8 cellular contexts compared by ENCODE assay signal in the genomic region with DNA sequence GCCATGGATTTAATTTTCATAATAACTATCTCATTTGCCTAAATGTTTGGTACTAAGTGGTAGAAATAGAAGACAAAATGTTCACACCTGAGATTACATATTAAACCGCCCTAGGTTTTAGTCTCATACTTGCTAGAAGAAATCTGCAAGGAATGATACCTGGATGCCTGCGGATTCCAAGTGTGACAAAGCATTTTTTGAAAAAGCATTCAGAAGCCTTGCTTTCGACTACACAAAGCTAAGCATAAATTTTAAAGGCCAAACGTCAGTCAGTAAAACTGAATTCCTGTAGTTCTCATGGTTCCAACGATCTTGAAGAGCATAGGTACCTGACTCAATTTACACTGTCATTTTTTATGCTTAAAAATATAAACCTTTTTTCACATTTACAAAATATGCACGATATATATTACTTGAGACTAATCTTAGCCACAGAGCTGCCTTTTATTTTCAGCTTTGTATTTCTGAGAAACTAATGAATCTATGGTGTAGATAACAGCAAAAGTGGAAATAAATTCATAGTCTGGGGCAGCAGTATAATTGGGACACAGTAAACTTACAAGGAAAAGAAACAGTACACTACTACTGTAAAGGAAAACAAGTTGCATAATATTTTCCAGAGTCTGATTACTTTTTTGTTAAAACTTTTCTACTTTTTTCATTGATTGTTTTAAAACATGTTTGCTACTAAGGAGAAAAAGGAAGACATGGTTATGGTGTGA. TPM values are rescaled to one million over a fixed set of nuclear protein-coding genes. Genes with fewer than 3 reads are reported as not detected.
DNase-seq lines count a peak whose midpoint lies in the region; ATAC-seq, FAIRE-seq and TF ChIP-seq lines count a peak whose summit lies in the region.

No MANE protein-coding gene starts in this region.

- no peaks in the 10 kb centered on the region for H3K36me3 ChIP-seq in KMS-11 (ENCODE audit: insufficient read depth)
- no peaks in the 10 kb centered on the region for H3K36me3 ChIP-seq in K562 (ENCODE audit: control insufficient read depth, insufficient read depth, low read length)

- H3K27ac Mint-ChIP-seq in CD14-positive monocyte: peak overlapping the region in 3 of 7 donors; percentile 13 to 90 (median 75)
- H3K27ac Mint-ChIP-seq in neural crest cell (ENCODE audit: unreplicated experiment): no peak overlapping the region

- H3K9me1 ChIP-seq in K562 (ENCODE audit: control insufficient read depth, insufficient read depth, low read length): no peaks in the 10 kb centered on the region

- BruUV-seq in K562 (replicated peaks; lab: Mats Ljungman, UMichigan): no TSS peak

- no peaks in the 10 kb centered on the region for H4K20me1 ChIP-seq in KMS-11 (ENCODE audit: insufficient read depth)
- H4K20me1 ChIP-seq in K562 (replicated peaks; ENCODE audit: control insufficient read depth, insufficient read depth, low read length): no peaks in the 10 kb centered on the region

- H3K36me3 Mint-ChIP-seq in CD14-positive monocyte (no peaks in the 10 kb centered on the region), neural crest cell (ENCODE audit: low read depth) (no peaks in the 10 kb centered on the region)

- ATAC-seq in K562: no peak

- H3K9me3 ChIP-seq in K562 (replicated peaks; ENCODE audit: control insufficient read depth, insufficient read depth, low read depth, low read length): no peaks in the 10 kb centered on the region

- intact Hi-C loops in CD14-positive monocyte (cut with micrococcal nuclease): loop anchor here (5.0 to 10.0 kb wide), 2 partner anchors 43 to 46 kb away; no protein-coding TSS in a partner anchor
- intact Hi-C loops in K562 (cut with micrococcal nuclease): loop anchor here (2.0 kb wide), 1 partner anchor 28 kb away; a partner anchor contains a TSS

- H3K4me3 ChIP-seq in KMS-11 (IDR thresholded peaks at IDR 0.05; ENCODE audit: insufficient read depth, low read depth, low read length) (no peak overlapping the region), K562 (peak overlapping the region; percentile 45)

- DNase-seq in CD14-positive monocyte (ENCODE audit: low spot score) (no peak), K562 (ENCODE audit: extremely low read depth in 1 of 4, low spot score in 3 of 4) (peak in 1 of 4 experiments; percentile 38), neural crest cell (ENCODE audit: low read depth, low spot score) (no peak), amniotic stem cell (lab: John Stamatoyannopoulos, UW) (no peak), dedifferentiated amniotic fluid mesenchymal stem cell (ENCODE audit: extremely low spot score) (no peak), NCI-H774 (lab: John Stamatoyannopoulos, UW) (no peak), caudate nucleus (lab: John Stamatoyannopoulos, UW) (no peak)

- H3K27ac ChIP-seq in KMS-11: peak overlapping the region; percentile 76
- peak overlapping the region; percentile 68 for H3K27ac ChIP-seq in K562 (ENCODE audit: extremely low read depth, low read depth, low read length)
- H3K27ac ChIP-seq in caudate nucleus (ENCODE audit: low read depth, low read length): no peak overlapping the region

- TF ChIP-seq CTCF in CD14-positive monocyte (IDR thresholded peaks at IDR 0.05): no peak
- TF ChIP-seq CTCF in KMS-11 (conservative IDR thresholded peaks at IDR 0.05; ENCODE audit: low read depth, low read length): no peak
- no peak for TF ChIP-seq CTCF in K562 (IDR thresholded peaks at IDR 0.05 in 2 of 3, conservative IDR thresholded peaks at IDR 0.05 in 1 of 3; ENCODE audit: insufficient read depth in 2 of 3, low read depth in 1 of 3, low read length in 3 of 3)
- TF ChIP-seq CTCF in neural crest cell (conservative IDR thresholded peaks at IDR 0.05): no peak

- peak overlapping the region; percentile 87 to 98 for H3K4me3 Mint-ChIP-seq in CD14-positive monocyte
- H3K4me3 Mint-ChIP-seq in neural crest cell: peak overlapping the region; percentile 85

- H3K4me2 ChIP-seq in KMS-11: peak overlapping the region; percentile 93
- H3K4me2 ChIP-seq in K562 (ENCODE audit: insufficient read depth, low read length): peak overlapping the region; percentile 77

- POLR2A ChIA-PET in K562 (lab: Yijun Ruan, JAX): interaction anchor here (1.1 to 1.2 kb wide), 2 partner anchors 11 to 17 kb away, joined by 4 read pairs; no protein-coding TSS in a partner anchor

- 0% methylated on average over 6 of the region's 6 CpGs for WGBS in K562 (ENCODE audit: insufficient coverage, low coverage, missing lambda C conversion rate)

- no peak for TF ChIP-seq POLR2A in K562 (conservative IDR thresholded peaks at IDR 0.05)

- no peaks in the 10 kb centered on the region for H3K79me2 ChIP-seq in KMS-11 (ENCODE audit: insufficient read depth, low read depth)
- H3K79me2 ChIP-seq in K562 (ENCODE audit: control insufficient read depth, insufficient read depth, low read length): no peaks in the 10 kb centered on the region

- peak overlapping the region; percentile 72; the same call in 1 of the 2 replicates for H3K9ac ChIP-seq in KMS-11
- H3K9ac ChIP-seq in K562 (ENCODE audit: insufficient read depth in 1 of 2, low read depth in 2 of 2, low read length in 2 of 2): peak overlapping the region in 1 of 2 experiments; percentile 56; a peak in 2 of 4 replicates

- in situ Hi-C loops in K562 (cut with MboI): no loop called here

- H3K27me3 Mint-ChIP-seq in CD14-positive monocyte (ENCODE audit: low read depth in 3 of 3) (no peaks in the 10 kb centered on the region), neural crest cell (ENCODE audit: low read depth) (peaks cover 4% of the 10 kb centered on the region)

- no peak for TF ChIP-seq EP300 in K562 (IDR thresholded peaks at IDR 0.05; ENCODE audit: low read length)

- no peak for TF ChIP-seq RAD21 in K562 (CRISPR knock-in tag; conservative IDR thresholded peaks at IDR 0.05 in 1 of 2, IDR thresholded peaks at IDR 0.05 in 1 of 2)

- H3K4me1 Mint-ChIP-seq in CD14-positive monocyte: peaks cover 23% of the 10 kb centered on the region
- peaks cover 39% of the 10 kb centered on the region for H3K4me1 Mint-ChIP-seq in neural crest cell

- H2AFZ ChIP-seq in KMS-11 (ENCODE audit: low read depth) (peak overlapping the region; percentile 96), K562 (ENCODE audit: low read depth, low read length) (peak overlapping the region; percentile 95)

- H3K9me3 Mint-ChIP-seq in CD14-positive monocyte (peaks cover 0 to 3% (median 0%) of the 10 kb centered on the region in 7 donors), neural crest cell (no peaks in the 10 kb centered on the region)

- peak; percentile 29 for FAIRE-seq in K562 (lab: Jason Lieb, UNC)

- H3K4me1 ChIP-seq in KMS-11 (ENCODE audit: low read depth, poor library complexity, severe bottlenecking): peaks cover 16% of the 10 kb centered on the region
- peaks cover 5 to 6% of the 10 kb centered on the region in 2 experiments; a peak in 3 of 5 replicates for H3K4me1 ChIP-seq in K562 (replicated peaks in 1 of 2; ENCODE audit: control insufficient read depth in 2 of 2, insufficient read depth in 2 of 2, low read length in 2 of 2)

- CTCF ChIA-PET in K562 (lab: Yijun Ruan, JAX; ENCODE audit: low intra/inter-chr PET ratio): no interaction called here

- no peaks in the 10 kb centered on the region for H3K27me3 ChIP-seq in KMS-11 (ENCODE audit: insufficient read depth, low read depth)
- no peaks in the 10 kb centered on the region for H3K27me3 ChIP-seq in K562 (ENCODE audit: control insufficient read depth in 2 of 2, insufficient read depth in 2 of 2, low read length in 2 of 2)

TF ChIP-seq in K562, 482 proteins besides CTCF, POLR2A, EP300 and RAD21 (continues in another document):
- no peak for TF ChIP-seq TAF1 (IDR thresholded peaks at IDR 0.05; ENCODE audit: control insufficient read depth, extremely low read depth, insufficient read depth, low read length, severe bottlenecking)
- no peak for TF ChIP-seq NR3C1 (CRISPR knock-in tag; IDR thresholded peaks at IDR 0.05)

RNA-seq across cellular contexts. Expression of a gene that starts 1.2 kb away (rescaled TPM):
- polyA plus RNA-seq in CD14-positive monocyte (not detected), K562 (2011; rRNA removed) (0.05 and 0.07 TPM in 2 replicates), K562 (2014; fragmentation: Illumina TruSeq; extraction: Trizol) (0.18 and 0.25 TPM in 2 replicates), K562 (2014; fragmentation: Nextera tagmentation; extraction: Ambion mirVana) (under 1 TPM; 0.21 to 0.25 TPM), K562 (2014; rRNA removed) (0.19 and 0.41 TPM in 2 replicates)
- total RNA-seq in K562 (2011; cell fraction: chromatin; rRNA removed; ENCODE audit: low replicate concordance): 0.28 TPM in 1 of 2 replicates, not detected in the other
- not detected in 2 replicates for total RNA-seq in K562 (2011; cell fraction: nucleolus; rRNA removed)
- total RNA-seq in K562 (2011; cell fraction: nucleoplasm; rRNA removed): not detected in 2 replicates
- total RNA-seq in K562 (2014; rRNA removed) (0.08 TPM in 1 of 2 replicates, not detected in the other), K562 (2014; rRNA removed; fragmentation: Illumina TruSeq; extraction: Trizol) (0.22 and 0.29 TPM in 2 replicates), K562 (2015; rRNA removed; fragmentation: Illumina TruSeq; extraction: Trizol) (0.11 and 0.22 TPM in 2 replicates), K562 (2021) (0.16 and 0.18 TPM in 2 replicates), neural crest cell (0.37 and 0.52 TPM in 2 replicates)
- polyA plus RNA-seq in K562 (2011; cell fraction: cytosol; rRNA removed): not detected in 2 replicates
- 0.14 and 0.17 TPM in 2 replicates for polyA plus RNA-seq in K562 (2011; cell fraction: nucleus; rRNA removed)
- 0.21 and 0.44 TPM in 2 replicates for polyA plus RNA-seq in K562 (2012)
- 0.09 TPM in 1 of 2 replicates, not detected in the other for polyA minus RNA-seq in K562 (2011; rRNA and poly(A)+ RNA removed)
- not detected in 2 replicates for polyA minus RNA-seq in K562 (2011; cell fraction: cytosol; rRNA and poly(A)+ RNA removed)
- polyA minus RNA-seq in K562 (2011; cell fraction: nucleus; rRNA and poly(A)+ RNA removed): 0.13 and 0.22 TPM in 2 replicates

RNA-seq across cellular contexts. Expression of a gene that starts 28.5 kb away (rescaled TPM):
- 1,000 to 10,000 TPM; 1,636 to 2,003 TPM for polyA plus RNA-seq in CD14-positive monocyte
- total RNA-seq in K562 (2011; cell fraction: chromatin; rRNA removed; ENCODE audit: low replicate concordance): 33.3 and 88.1 TPM in 2 replicates
- 20.0 and 28.2 TPM in 2 replicates for total RNA-seq in K562 (2011; cell fraction: nucleolus; rRNA removed)
- 41.3 and 46.6 TPM in 2 replicates for total RNA-seq in K562 (2011; cell fraction: nucleoplasm; rRNA removed)
- total RNA-seq in K562 (2014; rRNA removed): 120 and 126 TPM in 2 replicates
- total RNA-seq in K562 (2014; rRNA removed; fragmentation: Illumina TruSeq; extraction: Trizol): 179 and 208 TPM in 2 replicates
- total RNA-seq in K562 (2015; rRNA removed; fragmentation: Illumina TruSeq; extraction: Trizol): 212 and 222 TPM in 2 replicates
- 157 and 163 TPM in 2 replicates for total RNA-seq in K562 (2021)
- polyA plus RNA-seq in K562 (2011; rRNA removed): 148 and 250 TPM in 2 replicates
- polyA plus RNA-seq in K562 (2011; cell fraction: cytosol; rRNA removed): 50.2 and 172 TPM in 2 replicates
- 26.8 and 103 TPM in 2 replicates for polyA plus RNA-seq in K562 (2011; cell fraction: nucleus; rRNA removed)
- polyA plus RNA-seq in K562 (2012): 184 and 318 TPM in 2 replicates
- 213 and 230 TPM in 2 replicates for polyA plus RNA-seq in K562 (2014; fragmentation: Illumina TruSeq; extraction: Trizol)
- polyA plus RNA-seq in K562 (2014; fragmentation: Nextera tagmentation; extraction: Ambion mirVana): 100 to 1,000 TPM in 1 of 2 experiments, 10 to 100 TPM in 1; 83.0 to 255 TPM
- polyA plus RNA-seq in K562 (2014; rRNA removed): 124 and 135 TPM in 2 replicates
- 173 and 458 TPM in 2 replicates for polyA minus RNA-seq in K562 (2011; rRNA and poly(A)+ RNA removed)
- 64.8 and 140 TPM in 2 replicates for polyA minus RNA-seq in K562 (2011; cell fraction: cytosol; rRNA and poly(A)+ RNA removed)
- polyA minus RNA-seq in K562 (2011; cell fraction: nucleus; rRNA and poly(A)+ RNA removed): 16.2 and 85.0 TPM in 2 replicates
- 7.6 and 8.5 TPM in 2 replicates for total RNA-seq in neural crest cell
